ENCODE assay signal across 9 cellular contexts in the genomic region with DNA sequence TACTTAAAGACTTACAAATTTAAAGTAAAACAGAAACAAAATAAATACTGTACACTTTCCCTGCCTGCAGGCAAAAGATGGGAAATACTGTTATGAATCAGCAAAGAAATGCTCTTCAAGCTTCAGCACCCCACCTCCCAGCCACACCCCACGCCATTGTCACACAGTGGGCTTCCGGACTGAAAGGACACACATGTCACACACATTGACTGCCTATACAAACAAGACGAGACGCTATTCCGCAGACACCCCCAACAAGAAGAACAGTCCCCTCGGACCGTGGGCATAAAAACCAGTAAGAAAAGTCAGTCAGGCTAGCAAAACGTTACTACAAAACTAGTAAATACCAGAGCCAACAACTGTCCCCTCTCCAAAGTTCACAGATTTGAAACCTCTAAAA. TPM values are rescaled to one million over a fixed set of nuclear protein-coding genes. Genes with fewer than 3 reads are reported as not detected.
DNase-seq lines count a peak whose midpoint lies in the region; ATAC-seq and TF ChIP-seq lines count a peak whose summit lies in the region.
"Had no signal": no experiment of that assay in that cellular context is flagged by ENCODE, and none has a peak within 500 bp of the region (broad histone marks: within the 10 kb centered on the region; RNA-seq: fewer than 3 reads in every experiment).

No MANE protein-coding gene starts in this region.

- no peak overlapping the region for H3K4me3 ChIP-seq in Caco-2 (ENCODE audit: low read depth, low read length)
- H3K4me3 ChIP-seq in coronary artery, result no peak overlapping the region
- H3K4me3 ChIP-seq: gastrocnemius medialis had no signal

- ATAC-seq in GM19438 (IDR thresholded peaks at IDR 0.05; ENCODE audit: low read depth, unreplicated experiment) (peak; percentile 94), HG03280 (IDR thresholded peaks at IDR 0.05; ENCODE audit: unreplicated experiment) (peak; percentile 85)
- ATAC-seq: gastrocnemius medialis had no signal

- no peaks in the 10 kb centered on the region for H3K9me3 Mint-ChIP-seq in activated naive CD4-positive, alpha-beta T cell treated with anti-CD3 and anti-CD28 coated beads for 36 hours
- no peaks in the 10 kb centered on the region for H3K9me3 Mint-ChIP-seq in Caco-2 (ENCODE audit: unreplicated experiment)

- no peaks in the 10 kb centered on the region for H3K9me3 ChIP-seq in Caco-2
- H3K9me3 ChIP-seq: gastrocnemius medialis had no signal

- no peaks in the 10 kb centered on the region for H3K36me3 Mint-ChIP-seq in activated naive CD4-positive, alpha-beta T cell treated with anti-CD3 and anti-CD28 coated beads for 36 hours (ENCODE audit: low read depth)
- no peaks in the 10 kb centered on the region for H3K36me3 Mint-ChIP-seq in Caco-2 (ENCODE audit: insufficient read depth, unreplicated experiment)

- no peak overlapping the region for H3K27ac ChIP-seq in coronary artery
- H3K27ac ChIP-seq: gastrocnemius medialis had no signal

- H3K4me1 ChIP-seq in Caco-2, result no peaks in the 10 kb centered on the region
- H3K4me1 ChIP-seq: gastrocnemius medialis had no signal

- H3K27ac Mint-ChIP-seq in activated naive CD4-positive, alpha-beta T cell treated with anti-CD3 and anti-CD28 coated beads for 36 hours, result peak overlapping the region; percentile 5
- H3K27ac Mint-ChIP-seq in Caco-2 (ENCODE audit: unreplicated experiment), result no peak overlapping the region

- peaks cover 33% of the 10 kb centered on the region for H3K4me1 Mint-ChIP-seq in activated naive CD4-positive, alpha-beta T cell treated with anti-CD3 and anti-CD28 coated beads for 36 hours (ENCODE audit: low read depth)
- no peaks in the 10 kb centered on the region for H3K4me1 Mint-ChIP-seq in Caco-2 (ENCODE audit: low read depth, unreplicated experiment)

- BruUV-seq in Caco-2 (replicated peaks; lab: Mats Ljungman, UMichigan), result no TSS peak

- TF ChIP-seq CTCF in Caco-2 (IDR thresholded peaks at IDR 0.05; ENCODE audit: insufficient read depth in 1 of 2, low read depth in 1 of 2, low read length in 1 of 2, severe bottlenecking in 1 of 2, unreplicated experiment in 1 of 2) (no peak), coronary artery (IDR thresholded peaks at IDR 0.05) (no peak)

- POLR2A ChIA-PET in Caco-2 (lab: Charles Lee), result no interaction called here

- H3K36me3 ChIP-seq in Caco-2 (ENCODE audit: control insufficient read depth, insufficient read depth, low read length), result no peaks in the 10 kb centered on the region

- intact Hi-C loops in activated naive CD4-positive, alpha-beta T cell treated with anti-CD3 and anti-CD28 coated beads for 36 hours (cut with micrococcal nuclease), result no loop called here
- intact Hi-C loops in Caco-2 (cut with micrococcal nuclease; ENCODE audit: unreplicated experiment), result no loop called here

- CTCF ChIA-PET in activated naive CD4-positive, alpha-beta T cell treated with anti-CD3 and anti-CD28 coated beads for 36 hours (lab: Charles Lee), result no interaction called here
- CTCF ChIA-PET in Caco-2 (lab: Charles Lee), result no interaction called here

- H3K27me3 Mint-ChIP-seq in activated naive CD4-positive, alpha-beta T cell treated with anti-CD3 and anti-CD28 coated beads for 36 hours (ENCODE audit: low read depth), result no peaks in the 10 kb centered on the region
- H3K27me3 Mint-ChIP-seq in Caco-2 (ENCODE audit: insufficient read depth, unreplicated experiment), result no peaks in the 10 kb centered on the region

- no peaks in the 10 kb centered on the region; the same call in 1 of the 2 replicates for H3K27me3 ChIP-seq in Caco-2 (replicated peaks; ENCODE audit: control insufficient read depth, insufficient read depth, low read length)
- H3K27me3 ChIP-seq: gastrocnemius medialis had no signal

- H3K4me3 Mint-ChIP-seq in activated naive CD4-positive, alpha-beta T cell treated with anti-CD3 and anti-CD28 coated beads for 36 hours, result no peak overlapping the region
- H3K4me3 Mint-ChIP-seq in Caco-2 (ENCODE audit: unreplicated experiment), result no peak overlapping the region

- DNase-seq in ELR (ENCODE audit: low read depth), result peak; percentile 17
- DNase-seq in activated naive CD4-positive, alpha-beta T cell treated with anti-CD3 and anti-CD28 coated beads for 36 hours, result peak; percentile 60
- no peak for DNase-seq in Caco-2
- no peak for DNase-seq in NCI-H1092 (lab: John Stamatoyannopoulos, UW)
- DNase-seq in coronary artery (ENCODE audit: low spot score), result no peak
- DNase-seq in AG08395 (ENCODE audit: low spot score), result no peak
- DNase-seq: gastrocnemius medialis had no signal

RNA-seq across cellular contexts. Expression of a gene that starts 22.2 kb away (rescaled TPM):
- 10 to 100 TPM; 25.2 to 25.3 TPM for total RNA-seq in activated naive CD4-positive, alpha-beta T cell treated with anti-CD3 and anti-CD28 coated beads for 36 hours
- total RNA-seq in Caco-2 (2022), result 20.2 and 23.7 TPM in 2 replicates

Comparison
In these comparisons a context has a peak if more than half of its experiments do, and no peak if none do; other contexts are left out.
1. DNase-seq: peak in ELR (single experiment) and activated naive CD4-positive, alpha-beta T cell treated with anti-CD3 and anti-CD28 coated beads for 36 hours (single experiment); none in Caco-2 (0 of 2), NCI-H1092 (single experiment), coronary artery (single experiment) and AG08395 (single experiment).